Comparison of ENCODE assay signal across 8 cellular contexts in the genomic region with DNA sequence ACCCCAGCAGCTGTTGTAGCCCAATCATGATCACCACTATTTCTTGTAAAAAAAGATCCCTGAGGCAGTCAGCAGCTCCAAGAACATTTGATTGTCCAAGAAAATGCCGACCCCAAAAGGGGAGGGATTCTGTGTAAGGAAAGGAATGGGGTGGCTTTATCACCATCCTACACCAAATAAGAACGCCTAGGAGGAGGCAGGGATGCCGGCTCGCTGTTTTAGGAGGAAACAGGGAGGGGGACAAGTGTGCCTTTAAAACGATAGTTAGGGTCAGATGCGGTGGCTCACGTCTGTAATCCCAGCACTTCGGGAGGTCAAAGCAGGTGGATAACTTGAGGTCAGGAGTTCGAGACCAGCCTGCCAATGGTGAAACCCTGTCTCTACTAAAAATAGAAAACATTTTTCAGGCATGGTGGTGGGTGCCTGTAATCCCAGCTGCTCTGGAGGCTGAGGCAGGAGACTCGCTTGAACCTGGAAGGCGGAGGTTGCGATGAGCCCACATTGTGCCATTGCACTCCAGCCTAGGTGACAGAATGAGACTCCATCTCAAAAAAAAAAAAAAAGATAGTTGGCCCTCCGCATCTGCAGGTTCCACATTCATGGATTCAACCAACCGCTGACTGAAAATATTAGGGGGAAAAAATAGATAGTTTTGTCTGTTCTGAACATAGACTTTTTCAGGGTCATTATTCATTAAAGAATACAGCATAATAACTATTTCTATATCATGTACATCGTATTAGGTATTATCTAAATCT.
DNase-seq lines count a peak whose midpoint lies in the region; ATAC-seq and TF ChIP-seq lines count a peak whose summit lies in the region.

No MANE protein-coding gene starts in this region.

- intact Hi-C loops in CD4-positive, alpha-beta T cell (cut with DNase I, micrococcal nuclease): loop anchor here (1.0 to 10.0 kb wide), 7 partner anchors 18 to 707 kb away; a partner anchor contains a TSS

- H3K9me3 ChIP-seq in CD4-positive, alpha-beta T cell (ENCODE audit: control insufficient read depth, low read length): no peaks in the 10 kb centered on the region
- no peaks in the 10 kb centered on the region for H3K9me3 ChIP-seq in neuron (ENCODE audit: low read length)

- TF ChIP-seq CTCF in CD4-positive, alpha-beta T cell (IDR thresholded peaks at IDR 0.05): no peak
- TF ChIP-seq CTCF in NB4 (IDR thresholded peaks at IDR 0.05; ENCODE audit: low read depth, low read length) (no peak), choroid plexus epithelial cell (conservative IDR thresholded peaks at IDR 0.05; ENCODE audit: low read depth, low read length) (no peak)

- no peak for DNase-seq in CD4-positive, alpha-beta T cell
- DNase-seq in NB4 (ENCODE audit: low read depth) (peak; percentile 42), choroid plexus epithelial cell (ENCODE audit: low read depth) (no peak), KG1 (lab: John Stamatoyannopoulos, UW) (no peak)
- no peak for DNase-seq in activated CD4-positive, CD25-positive, alpha-beta regulatory T cell treated with anti-CD3 and anti-CD28 coated beads, Interleukin-2, amount 50 U/mL, for 72 hours

- CTCF ChIA-PET in CD4-positive, alpha-beta T cell (lab: Charles Lee): interaction anchor here (1.0 kb wide), 1 partner anchor 110 kb away, joined by 3 read pairs; no protein-coding TSS in a partner anchor

- no peaks in the 10 kb centered on the region for H3K27me3 Mint-ChIP-seq in CD4-positive, alpha-beta T cell

- H3K4me1 Mint-ChIP-seq in CD4-positive, alpha-beta T cell (ENCODE audit: low read depth): peaks cover 25% of the 10 kb centered on the region

- H3K4me1 ChIP-seq in neuron (ENCODE audit: insufficient read depth, low read length): peaks cover 15% of the 10 kb centered on the region

- no peaks in the 10 kb centered on the region for H3K9me3 Mint-ChIP-seq in CD4-positive, alpha-beta T cell

- ATAC-seq in CD4-positive, alpha-beta T cell (ENCODE audit: poor library complexity): no peak
- ATAC-seq in HG03571 (IDR thresholded peaks at IDR 0.05; ENCODE audit: unreplicated experiment): no peak
- no peak for ATAC-seq in GM21360 (IDR thresholded peaks at IDR 0.05; ENCODE audit: unreplicated experiment)

- no peak overlapping the region for H3K27ac ChIP-seq in CD4-positive, alpha-beta T cell (ENCODE audit: low read depth, low read length)

- H3K27me3 ChIP-seq in CD4-positive, alpha-beta T cell (ENCODE audit: control insufficient read depth, insufficient read depth, low read length): no peaks in the 10 kb centered on the region
- H3K27me3 ChIP-seq in neuron (ENCODE audit: insufficient read depth, low read length): no peaks in the 10 kb centered on the region

- H3K4me3 ChIP-seq in NB4 (ENCODE audit: low read depth, low read length) (no peak overlapping the region), choroid plexus epithelial cell (ENCODE audit: low read depth, low read length) (peak overlapping the region; percentile 67), neuron (ENCODE audit: low read length) (peak overlapping the region; percentile 51)

- POLR2A ChIA-PET in CD4-positive, alpha-beta T cell (lab: Charles Lee): interaction anchor here (0.6 to 2.4 kb wide), 4 partner anchors 23 to 389 kb away, joined by 3 to 24 read pairs (median 9); a partner anchor contains a TSS

- TF ChIP-seq POLR2A in NB4 (IDR thresholded peaks at IDR 0.05; ENCODE audit: extremely low read depth, insufficient read length): no peak

- no peaks in the 10 kb centered on the region for H3K36me3 ChIP-seq in neuron (ENCODE audit: insufficient read depth, low read length)

- peak overlapping the region; percentile 94 for H2AFZ ChIP-seq in neuron (ENCODE audit: low read depth, low read length)

- peak overlapping the region; percentile 89 for H3K27ac Mint-ChIP-seq in CD4-positive, alpha-beta T cell

- peak overlapping the region; percentile 94 for H3K4me3 Mint-ChIP-seq in CD4-positive, alpha-beta T cell

- peaks cover 8% of the 10 kb centered on the region for H3K36me3 Mint-ChIP-seq in CD4-positive, alpha-beta T cell (ENCODE audit: low read depth)
